In genomic region chr20:14334306-14334930, GRCh38 we compare ENCODE assay signal across 8 cellular contexts. TPM values are rescaled to one million over a fixed set of nuclear protein-coding genes. Genes with fewer than 3 reads are reported as not detected.
A peak's percentile ranks its signal among the peaks of the same experiment; 100 is the strongest.
DNase-seq lines count a peak whose midpoint lies in the region; ATAC-seq, FAIRE-seq and TF ChIP-seq lines count a peak whose summit lies in the region.

No MANE protein-coding gene starts in this region.

- H3K4me3 Mint-ChIP-seq in nephron progenitor cell (peak overlapping the region; percentile 91), T-helper 17 cell (no peak overlapping the region)

- H3K27me3 Mint-ChIP-seq in nephron progenitor cell (ENCODE audit: low read depth, poor library complexity) = no peaks in the 10 kb centered on the region
- no peaks in the 10 kb centered on the region for H3K27me3 Mint-ChIP-seq in T-helper 17 cell

- no peaks in the 10 kb centered on the region for H3K9me3 ChIP-seq in T-helper 17 cell (ENCODE audit: control insufficient read depth, low read length, poor library complexity, severe bottlenecking)

- H3K36me3 Mint-ChIP-seq in nephron progenitor cell (ENCODE audit: low read depth) (peaks cover 7% of the 10 kb centered on the region), T-helper 17 cell (ENCODE audit: low read depth) (no peaks in the 10 kb centered on the region)

- no peak for ATAC-seq in T-helper 17 cell

- DNase-seq in NCI-H446 treated with DMSO at 0.1 percent for 48 hours (lab: John Stamatoyannopoulos, UW) (peak; percentile 90), ecto neural progenitor cell (ENCODE audit: low spot score) (peak; percentile 67), nephron progenitor cell (peak; percentile 45), RCC 7860 (ENCODE audit: low spot score) (no peak), NCI-H1048 (lab: John Stamatoyannopoulos, UW) (no peak), T-helper 17 cell (no peak), DMS79 (lab: John Stamatoyannopoulos, UW) (no peak)

- no peaks in the 10 kb centered on the region for H3K9me3 Mint-ChIP-seq in nephron progenitor cell

- 0 out of 2 replicates have a peak, but pooled peaks have one; percentile 5 for TF ChIP-seq CTCF in GM12875 (IDR thresholded peaks at IDR 0.05; ENCODE audit: borderline replicate concordance, insufficient read depth, low read depth, low read length)
- peak; percentile 33 for TF ChIP-seq CTCF in nephron progenitor cell (IDR thresholded peaks at IDR 0.05)

- H3K27ac Mint-ChIP-seq in nephron progenitor cell = peak overlapping the region; percentile 76
- no peak overlapping the region for H3K27ac Mint-ChIP-seq in T-helper 17 cell

- no peak overlapping the region for H3K4me3 ChIP-seq in GM12875 (ENCODE audit: low read depth, low read length)

- H3K4me1 Mint-ChIP-seq in nephron progenitor cell = peaks cover 60% of the 10 kb centered on the region
- H3K4me1 Mint-ChIP-seq in T-helper 17 cell = no peaks in the 10 kb centered on the region

- no peak for FAIRE-seq in RCC 7860 (lab: Jason Lieb, UNC)

RNA-seq across cellular contexts. Expression of gene FLRT3, which starts 3.0 kb away (rescaled TPM):
- not detected for total RNA-seq in T-helper 17 cell

Comparison
In these comparisons a context has a peak if more than half of its experiments do, and no peak if none do; other contexts are left out.
1. DNase-seq: peak in NCI-H446 treated with DMSO at 0.1 percent for 48 hours (single experiment), ecto neural progenitor cell (single experiment) and nephron progenitor cell (single experiment); none in RCC 7860 (single experiment), NCI-H1048 (single experiment), T-helper 17 cell (0 of 3) and DMS79 (single experiment).